8 cellular contexts compared by ENCODE assay signal in genomic region chr4:153465922-153466636, GRCh38. TPM values are rescaled to one million over a fixed set of nuclear protein-coding genes. Genes with fewer than 3 reads are reported as not detected.
A peak's percentile ranks its signal among the peaks of the same experiment; 100 is the strongest.
DNase-seq lines count a peak whose midpoint lies in the region; ATAC-seq and TF ChIP-seq lines count a peak whose summit lies in the region.

Gene TMEM131L, plus strand, starts transcription at chr4:153466360. Its CDS starts 38 bp downstream, at chr4:153466398.

- 0% methylated on average over 86 of the region's 86 CpGs for WGBS in ectodermal cell, 2 experiments

- ATAC-seq in GM19023 (IDR thresholded peaks at IDR 0.05; ENCODE audit: unreplicated experiment) (peak; percentile 55), HG03159 (IDR thresholded peaks at IDR 0.05; ENCODE audit: unreplicated experiment) (peak; percentile 46), lower lobe of right lung (peak; percentile 91 to 92)

- H3K4me3 ChIP-seq in ectodermal cell (ENCODE audit: insufficient read depth, low read depth, low read length) (peak within 1 kb of the TSS; percentile 65), lower lobe of right lung (peak within 1 kb of the TSS; percentile 88)

- peak; percentile 18 for TF ChIP-seq CTCF in lower lobe of right lung (IDR thresholded peaks at IDR 0.05)

- intact Hi-C loops in lower lobe of right lung (cut with DNase I): no loop called here

- H3K9me3 ChIP-seq in ectodermal cell (ENCODE audit: control insufficient read depth, low read length) (no peaks in the 10 kb centered on the region), lower lobe of right lung (no peaks in the 10 kb centered on the region)

- H3K4me1 ChIP-seq in ectodermal cell (ENCODE audit: control insufficient read depth, insufficient read depth, low read length): peaks cover 6% of the 10 kb centered on the region
- H3K4me1 ChIP-seq in lower lobe of right lung: peaks cover 42% of the 10 kb centered on the region

- peaks cover 16% of the 10 kb centered on the region for H3K27me3 ChIP-seq in ectodermal cell (ENCODE audit: control insufficient read depth, insufficient read depth, low read length, poor library complexity, severe bottlenecking)
- no peaks in the 10 kb centered on the region for H3K27me3 ChIP-seq in lower lobe of right lung (ENCODE audit: low read depth)

- H3K27ac ChIP-seq in ectodermal cell (ENCODE audit: insufficient read depth, low read depth, low read length, poor library complexity, severe bottlenecking) (no peak within 1 kb of the TSS), lower lobe of right lung (peak within 1 kb of the TSS; percentile 82)

- H3K36me3 ChIP-seq in ectodermal cell (ENCODE audit: control insufficient read depth, insufficient read depth, low read length) (no peaks in the 10 kb centered on the region), lower lobe of right lung (no peaks in the 10 kb centered on the region)

- DNase-seq in AG08396 (ENCODE audit: low spot score) (peak; percentile 93), NCI-H69 (lab: John Stamatoyannopoulos, UW) (peak; percentile 90), lower lobe of right lung (peak; percentile 83)
- peak; percentile 68 for DNase-seq in activated CD4-positive, alpha-beta T cell treated with anti-CD3 and anti-CD28 coated beads, Interleukin-2, amount 50 U/mL, for 1 hour
- DNase-seq in stimulated activated CD4-positive, alpha-beta T cell treated with anti-CD3 and anti-CD28 coated beads, TNF-alpha, amount 100 ng/mL, for 48 hours (ENCODE audit: low read depth in 3 of 3): peak in 2 of 3 donors; percentile 35 to 59

RNA-seq across cellular contexts. Expression of gene TMEM131L, which starts in this region (rescaled TPM):
- 15.9 TPM for polyA plus RNA-seq in ectodermal cell (2013, experiment 1 of 4)
- 20.0 TPM for polyA plus RNA-seq in ectodermal cell (2013, experiment 2 of 4)
- 15.6 TPM for polyA plus RNA-seq in ectodermal cell (2013, experiment 3 of 4)
- polyA plus RNA-seq in ectodermal cell (2013, experiment 4 of 4): 17.3 TPM
- total RNA-seq in lower lobe of right lung: 21.7 TPM
